21 cellular contexts compared by ENCODE assay signal in genomic region chr10:24711465-24711864, GRCh38.
"Had no signal": no experiment of that assay in that cellular context is flagged by ENCODE, and none has a peak within 500 bp of the region (broad histone marks: within the 10 kb centered on the region; RNA-seq: fewer than 3 reads in every experiment).

No MANE protein-coding gene starts in this region.

- H3K4me3 ChIP-seq: MG63 had no signal

- H3K27me3 ChIP-seq: MG63 had no signal

- DNase-seq: Karpas-422; KG1; MG63; NCI-H1092; NCI-H1105 treated with DMSO at 0.1 percent for 48 hours; NCI-H1417 treated with DMSO at 0.1 percent for 48 hours; NCI-H146; NCI-H1694 treated with DMSO at 0.1 percent for 48 hours; NCI-H1930; NCI-H2081; NCI-H2107; NCI-H2227 treated with DMSO at 0.1 percent for 48 hours; NCI-H524 treated with DMSO at 0.1 percent for 48 hours; NCI-H69; NCI-H774; NK-92 treated with Interleukin-12 subunit alpha and Interleukin-12 subunit beta, amount 100 ng/mL, for 24 hours; PC-3; SHP77; SK-N-SH had no signal

- H3K9ac ChIP-seq: SK-N-SH had no signal

- H3K27ac ChIP-seq: RWPE1 had no signal

- H3K9me3 ChIP-seq: MG63, SK-N-SH had no signal

- ATAC-seq: Panc1, PC-3 had no signal

- H3K4me2 ChIP-seq: SK-N-SH had no signal
